ENCODE assay signal across 22 cellular contexts in genomic region chr12:122147514-122148290, GRCh38. TPM values are rescaled to one million over a fixed set of nuclear protein-coding genes. Genes with fewer than 3 reads are reported as not detected.
A peak's percentile ranks its signal among the peaks of the same experiment; 100 is the strongest.
DNase-seq lines count a peak whose midpoint lies in the region; ATAC-seq and TF ChIP-seq lines count a peak whose summit lies in the region.
"Had no signal": no experiment of that assay in that cellular context is flagged by ENCODE, and none has a peak within 500 bp of the region (broad histone marks: within the 10 kb centered on the region; RNA-seq: fewer than 3 reads in every experiment).

No MANE protein-coding gene starts in this region.

- no peaks in the 10 kb centered on the region for H3K4me1 Mint-ChIP-seq in stimulated activated naive CD8-positive, alpha-beta T cell treated with anti-CD3 and anti-CD28 coated beads, Interleukin-15, amount 100 ng/mL, for 72 hours
- no peaks in the 10 kb centered on the region for H3K4me1 Mint-ChIP-seq in neural progenitor cell

- H3K9me3 Mint-ChIP-seq in stimulated activated naive CD8-positive, alpha-beta T cell treated with anti-CD3 and anti-CD28 coated beads, Interleukin-15, amount 100 ng/mL, for 72 hours, result no peaks in the 10 kb centered on the region
- H3K9me3 Mint-ChIP-seq in neural progenitor cell, result peaks cover 2% of the 10 kb centered on the region
- H3K9me3 Mint-ChIP-seq: CD14-positive monocyte had no signal

- H3K36me3 ChIP-seq in neural progenitor cell, result no peaks in the 10 kb centered on the region

- peaks cover 6% of the 10 kb centered on the region for H3K4me1 ChIP-seq in neural progenitor cell
- H3K4me1 ChIP-seq in foreskin keratinocyte, result no peaks in the 10 kb centered on the region
- H3K4me1 ChIP-seq: A549, Caco-2 had no signal

- H3K36me3 Mint-ChIP-seq in neural progenitor cell, result peaks cover 12% of the 10 kb centered on the region

- H3K4me2 ChIP-seq in neural progenitor cell, result no peak overlapping the region
- H3K4me2 ChIP-seq: A549, PC-9 had no signal

- H3K27me3 Mint-ChIP-seq in stimulated activated naive CD8-positive, alpha-beta T cell treated with anti-CD3 and anti-CD28 coated beads, Interleukin-15, amount 100 ng/mL, for 72 hours, result no peaks in the 10 kb centered on the region
- no peaks in the 10 kb centered on the region for H3K27me3 Mint-ChIP-seq in neural progenitor cell (ENCODE audit: insufficient read depth, low read depth)

- H3K27me3 ChIP-seq in neural progenitor cell (no peaks in the 10 kb centered on the region), foreskin keratinocyte (peaks cover under 1% of the 10 kb centered on the region)

- H3K27ac Mint-ChIP-seq in stimulated activated naive CD8-positive, alpha-beta T cell treated with anti-CD3 and anti-CD28 coated beads, Interleukin-15, amount 100 ng/mL, for 72 hours, result peak overlapping the region; percentile 6 to 43
- peak overlapping the region; percentile 50 for H3K27ac Mint-ChIP-seq in neural progenitor cell

- H3K9ac ChIP-seq in neural progenitor cell, result no peak overlapping the region

- no peak overlapping the region for H2AFZ ChIP-seq in neural progenitor cell (replicated peaks)
- H2AFZ ChIP-seq: PC-9 had no signal

- no peaks in the 10 kb centered on the region for H3F3A ChIP-seq in neural progenitor cell (ENCODE audit: low read depth)

- intact Hi-C loops in left colon (cut with DNase I, micrococcal nuclease), result no loop called here

- no peak for DNase-seq in stimulated activated naive CD8-positive, alpha-beta T cell treated with anti-CD3 and anti-CD28 coated beads, Interleukin-15, amount 100 ng/mL, for 72 hours
- DNase-seq in stimulated activated naive CD8-positive, alpha-beta T cell treated with anti-CD3 and anti-CD28 coated beads, Interleukin-15, Interleukin-2, amounts not matched to agents 100 U/mL and 50 U/mL, for 24 hours, result no peak
- DNase-seq in left colon (no peak), neural progenitor cell (ENCODE audit: low spot score) (no peak), GM19240 (ENCODE audit: insufficient read length, low spot score) (no peak), foreskin keratinocyte (no peak)
- DNase-seq: Caco-2, DMS53, GOT3, KG1, NCI-H1092 treated with DMSO at 0.1 percent for 48 hours, NCI-H1694 treated with DMSO at 0.1 percent for 48 hours, NCI-H446 treated with DMSO at 0.1 percent for 48 hours, NCI-H748 treated with DMSO at 0.1 percent for 48 hours, PC-9 had no signal

- no peaks in the 10 kb centered on the region for H3K9me3 ChIP-seq in neural progenitor cell (ENCODE audit: low read depth)
- H3K9me3 ChIP-seq: A549, Caco-2 had no signal

- H4K20me1 ChIP-seq in neural progenitor cell (ENCODE audit: low read depth), result no peaks in the 10 kb centered on the region

- no peak overlapping the region for H3K4me3 Mint-ChIP-seq in stimulated activated naive CD8-positive, alpha-beta T cell treated with anti-CD3 and anti-CD28 coated beads, Interleukin-15, amount 100 ng/mL, for 72 hours
- H3K4me3 Mint-ChIP-seq in neural progenitor cell, result no peak overlapping the region
- H3K4me3 Mint-ChIP-seq: CD14-positive monocyte had no signal

- TF ChIP-seq CTCF in neural progenitor cell (IDR thresholded peaks at IDR 0.05), result no peak
- no peak for TF ChIP-seq CTCF in foreskin keratinocyte (conservative IDR thresholded peaks at IDR 0.05)

- ATAC-seq in stimulated activated naive CD8-positive, alpha-beta T cell treated with anti-CD3 and anti-CD28 coated beads, Interleukin-15, amount 100 ng/mL, for 72 hours, result no peak
- no peak for ATAC-seq in stimulated activated naive CD8-positive, alpha-beta T cell treated with anti-CD3 and anti-CD28 coated beads, Interleukin-15, Interleukin-2, amounts not matched to agents 100 U/mL and 50 U/mL, for 24 hours
- ATAC-seq in left colon (peak; percentile 38), GM18502 (IDR thresholded peaks at IDR 0.05; ENCODE audit: poor library complexity, unreplicated experiment) (no peak), foreskin keratinocyte (no peak)
- ATAC-seq: GM12878 had no signal

- H3K4me3 ChIP-seq in neural progenitor cell, result no peak overlapping the region
- H3K4me3 ChIP-seq: A549, GM12878, PC-9 had no signal

- no peaks in the 10 kb centered on the region for H3K79me2 ChIP-seq in neural progenitor cell (ENCODE audit: low read depth)

- H3K27ac ChIP-seq in neural progenitor cell, result no peak overlapping the region
- H3K27ac ChIP-seq in foreskin keratinocyte, result no peak overlapping the region
- H3K27ac ChIP-seq: A549, HL-60, PC-9 had no signal

RNA-seq across cellular contexts. Expression of gene IL31, which starts 26.3 kb away (rescaled TPM):
- total RNA-seq in left colon (not detected), neural progenitor cell (ENCODE audit: low replicate concordance) (not detected in 2 replicates), foreskin keratinocyte (not detected in 2 replicates)
- not detected in 2 replicates for polyA plus RNA-seq in foreskin keratinocyte
- total RNA-seq: Caco-2, GM12878, M059J, PC-9, Right ventricle myocardium inferior had no signal
- polyA plus RNA-seq: A549, CD14-positive monocyte, GM12878 had no signal

RNA-seq across cellular contexts. Expression of gene LRRC43, which starts 35.2 kb away (rescaled TPM):
- under 1 TPM; 0.24 to 0.59 TPM for total RNA-seq in left colon
- 0.24 and 0.46 TPM in 2 replicates for total RNA-seq in neural progenitor cell (ENCODE audit: low replicate concordance)
- 0.28 and 0.61 TPM in 2 replicates for total RNA-seq in foreskin keratinocyte
- polyA plus RNA-seq in foreskin keratinocyte, result 0.26 and 0.28 TPM in 2 replicates
- total RNA-seq: M059J had no signal
- polyA plus RNA-seq: CD14-positive monocyte, GM12878 had no signal

RNA-seq across cellular contexts. Expression of gene B3GNT4, which starts 55.8 kb away (rescaled TPM):
- total RNA-seq in left colon (under 1 TPM; 0.43 to 0.98 TPM), neural progenitor cell (ENCODE audit: low replicate concordance) (0.30 and 0.53 TPM in 2 replicates), foreskin keratinocyte (1.2 and 1.3 TPM in 2 replicates)
- 1.2 and 2.3 TPM in 2 replicates for polyA plus RNA-seq in foreskin keratinocyte
- total RNA-seq: GM12878, Right ventricle myocardium inferior had no signal
- polyA plus RNA-seq: CD14-positive monocyte had no signal
